1 cellular context compared by ENCODE assay signal in the genomic region with DNA sequence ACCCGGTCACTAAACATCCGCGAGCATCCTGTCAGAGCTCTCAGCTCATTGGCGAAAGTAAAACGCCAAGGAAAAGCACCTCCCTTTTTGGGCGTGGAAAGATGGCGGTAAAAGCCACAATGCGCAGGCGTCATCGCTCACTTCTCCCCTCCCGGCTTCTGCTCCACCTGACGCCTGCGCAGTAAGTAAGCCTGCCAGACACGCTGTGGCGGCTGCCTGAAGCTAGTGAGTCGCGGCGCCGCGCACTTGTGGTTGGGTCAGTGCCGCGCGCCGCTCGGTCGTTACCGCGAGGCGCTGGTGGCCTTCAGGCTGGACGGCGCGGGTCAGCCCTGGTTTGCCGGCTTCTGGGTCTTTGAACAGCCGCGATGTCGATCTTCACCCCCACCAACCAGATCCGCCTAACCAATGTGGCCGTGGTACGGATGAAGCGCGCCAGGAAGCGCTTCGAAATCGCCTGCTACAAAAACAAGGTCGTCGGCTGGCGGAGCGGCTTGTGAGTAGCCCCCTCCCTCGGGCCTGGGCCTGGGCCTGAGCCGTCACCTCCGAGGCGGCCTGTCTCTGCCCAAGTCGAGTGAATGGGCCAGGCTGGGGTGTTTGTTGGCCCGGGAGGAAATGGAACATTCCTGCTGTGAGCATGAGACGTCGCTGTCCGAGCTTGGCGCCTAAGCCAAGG.
A peak's percentile ranks its signal among the peaks of the same experiment; 100 is the strongest.
TF ChIP-seq lines count a peak whose summit lies in the region.
"Not testable (repeated sequence)": the region's sequence is repeated elsewhere in the genome, so short reads cannot be mapped to it uniquely, and the experiment has no call there.

No MANE protein-coding gene starts in this region.

TF ChIP-seq in HepG2, 621 proteins besides CTCF, POLR2A, EP300 and RAD21 (continued from another document):
- TF ChIP-seq ZNF687 (CRISPR knock-in tag; IDR thresholded peaks at IDR 0.05) (peak; percentile 91), HDAC1 (CRISPR knock-in tag; IDR thresholded peaks at IDR 0.05) (peak; percentile 48; the same call in 1 of the 2 replicates), ZNF224 (CRISPR knock-in tag; IDR thresholded peaks at IDR 0.05) (peak; percentile 79), ZBTB25 (CRISPR knock-in tag; IDR thresholded peaks at IDR 0.05) (0 out of 2 replicates have a peak, but pooled peaks have one; percentile 35), GABPB1 (CRISPR knock-in tag; IDR thresholded peaks at IDR 0.05) (peak; percentile 93), ERF (CRISPR knock-in tag; IDR thresholded peaks at IDR 0.05) (peak; percentile 8; the same call in 1 of the 2 replicates), ZNF563 (CRISPR knock-in tag; IDR thresholded peaks at IDR 0.05) (peak; percentile 59; the same call in 1 of the 2 replicates), SP5 (CRISPR knock-in tag; IDR thresholded peaks at IDR 0.05; ENCODE audit: borderline replicate concordance, low read depth) (peak; percentile 10; the same call in 1 of the 2 replicates), FOSL2 (CRISPR knock-in tag; IDR thresholded peaks at IDR 0.05) (peak; percentile 40; the same call in 1 of the 2 replicates), MIXL1 (CRISPR knock-in tag; IDR thresholded peaks at IDR 0.05) (0 out of 2 replicates have a peak, but pooled peaks have one; percentile 30), NFYC (CRISPR knock-in tag; IDR thresholded peaks at IDR 0.05) (peak; percentile 83), FOXA3 (CRISPR knock-in tag; IDR thresholded peaks at IDR 0.05) (0 out of 2 replicates have a peak, but pooled peaks have one; percentile 37), ELF3 (CRISPR knock-in tag; IDR thresholded peaks at IDR 0.05) (peak; percentile 27), CREM (IDR thresholded peaks at IDR 0.05) (peak; percentile 60), YEATS4 (CRISPR knock-in tag; IDR thresholded peaks at IDR 0.05; ENCODE audit: borderline replicate concordance) (peak; percentile 86), ZNF317 (CRISPR knock-in tag; IDR thresholded peaks at IDR 0.05) (0 out of 2 replicates have a peak, but pooled peaks have one; percentile 32), KLF16 (CRISPR knock-in tag; IDR thresholded peaks at IDR 0.05) (peak in 1 of 2 experiments; percentile 32; a peak in 1 of 4 replicates), ZNF350 (CRISPR knock-in tag; IDR thresholded peaks at IDR 0.05; ENCODE audit: borderline replicate concordance, low read depth) (peak; percentile 46; the same call in 1 of the 2 replicates), ZMAT3 (CRISPR knock-in tag; conservative IDR thresholded peaks at IDR 0.05) (0 out of 2 replicates have a peak, but pooled peaks have one; percentile 29), ZFP90 (CRISPR knock-in tag; IDR thresholded peaks at IDR 0.05; ENCODE audit: borderline replicate concordance) (peak; percentile 53; the same call in 1 of the 2 replicates), KDM5B (CRISPR knock-in tag; IDR thresholded peaks at IDR 0.05; ENCODE audit: borderline replicate concordance) (peak; percentile 59; the same call in 1 of the 2 replicates), NFAT5 (CRISPR knock-in tag; IDR thresholded peaks at IDR 0.05) (peak; percentile 71; the same call in 1 of the 2 replicates)
- TF ChIP-seq, protein P1, sequence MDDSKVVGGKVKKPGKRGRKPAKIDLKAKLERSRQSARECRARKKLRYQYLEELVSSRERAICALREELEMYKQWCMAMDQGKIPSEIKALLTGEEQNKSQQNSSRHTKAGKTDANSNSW (CRISPR knock-in tag; IDR thresholded peaks at IDR 0.05; ENCODE audit: borderline replicate concordance), result 0 out of 2 replicates have a peak, but pooled peaks have one; percentile 65
- TF ChIP-seq CREM (CRISPR knock-in tag; IDR thresholded peaks at IDR 0.05), result not testable (repeated sequence)
- TF ChIP-seq, protein P2, sequence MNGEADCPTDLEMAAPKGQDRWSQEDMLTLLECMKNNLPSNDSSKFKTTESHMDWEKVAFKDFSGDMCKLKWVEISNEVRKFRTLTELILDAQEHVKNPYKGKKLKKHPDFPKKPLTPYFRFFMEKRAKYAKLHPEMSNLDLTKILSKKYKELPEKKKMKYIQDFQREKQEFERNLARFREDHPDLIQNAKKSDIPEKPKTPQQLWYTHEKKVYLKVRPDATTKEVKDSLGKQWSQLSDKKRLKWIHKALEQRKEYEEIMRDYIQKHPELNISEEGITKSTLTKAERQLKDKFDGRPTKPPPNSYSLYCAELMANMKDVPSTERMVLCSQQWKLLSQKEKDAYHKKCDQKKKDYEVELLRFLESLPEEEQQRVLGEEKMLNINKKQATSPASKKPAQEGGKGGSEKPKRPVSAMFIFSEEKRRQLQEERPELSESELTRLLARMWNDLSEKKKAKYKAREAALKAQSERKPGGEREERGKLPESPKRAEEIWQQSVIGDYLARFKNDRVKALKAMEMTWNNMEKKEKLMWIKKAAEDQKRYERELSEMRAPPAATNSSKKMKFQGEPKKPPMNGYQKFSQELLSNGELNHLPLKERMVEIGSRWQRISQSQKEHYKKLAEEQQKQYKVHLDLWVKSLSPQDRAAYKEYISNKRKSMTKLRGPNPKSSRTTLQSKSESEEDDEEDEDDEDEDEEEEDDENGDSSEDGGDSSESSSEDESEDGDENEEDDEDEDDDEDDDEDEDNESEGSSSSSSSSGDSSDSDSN (CRISPR knock-in tag; IDR thresholded peaks at IDR 0.05), result peak; percentile 28; the same call in 1 of the 2 replicates
